Comparison of ENCODE assay signal across 14 cellular contexts in the genomic region with DNA sequence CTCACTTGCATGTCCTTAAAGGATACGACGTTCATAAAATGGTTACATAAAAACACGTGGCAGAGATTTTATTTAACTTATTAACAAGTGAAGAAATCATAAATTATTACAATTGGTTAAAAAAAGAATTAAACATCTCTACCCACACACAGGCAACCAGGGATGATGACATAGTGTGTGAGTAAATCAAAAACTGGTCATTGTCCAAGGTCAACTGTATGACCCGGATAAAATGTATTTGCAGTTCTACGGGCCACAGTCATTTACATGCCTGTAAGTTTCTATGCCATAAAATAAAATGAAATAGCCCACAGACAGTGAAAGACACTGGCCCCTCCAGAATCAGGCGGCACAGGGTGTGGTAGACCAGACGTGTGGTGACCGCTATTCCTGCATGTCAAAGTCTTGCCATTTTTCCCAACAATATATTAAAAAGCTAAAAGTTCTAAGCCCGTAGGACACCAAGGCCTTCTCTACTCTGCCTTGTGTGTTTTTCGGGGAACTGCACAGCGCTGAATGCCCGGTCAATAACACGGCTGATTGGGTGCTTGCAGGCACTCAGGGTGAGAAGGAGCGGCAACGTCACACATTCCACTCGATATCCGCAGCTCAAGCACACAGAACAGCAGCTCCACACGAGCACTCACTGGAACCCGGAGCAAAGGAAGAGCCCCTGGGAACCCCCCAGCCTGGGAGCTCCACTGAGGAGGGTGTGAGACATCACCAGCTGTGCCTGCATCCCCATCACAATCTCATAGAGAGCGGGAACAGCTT.
DNase-seq lines count a peak whose midpoint lies in the region; ATAC-seq and TF ChIP-seq lines count a peak whose summit lies in the region.
"Had no signal": no experiment of that assay in that cellular context is flagged by ENCODE, and none has a peak within 500 bp of the region (broad histone marks: within the 10 kb centered on the region; RNA-seq: fewer than 3 reads in every experiment).

No MANE protein-coding gene starts in this region.

- DNase-seq in RWPE2 (ENCODE audit: low spot score) (peak; percentile 22), retina (peak; percentile 50), left cardiac atrium (no peak), CD14-positive monocyte (ENCODE audit: low spot score) (no peak), esophagus squamous epithelium (lab: John Stamatoyannopoulos, UW) (no peak)
- no peak for DNase-seq in CD4-positive, alpha-beta memory T cell
- DNase-seq: 8988T, DMS53, GF-D8, GM23248, IMR-90 had no signal

- H3K9me3 Mint-ChIP-seq in CD4-positive, alpha-beta memory T cell = peaks cover 0 to 3% (median 0%) of the 10 kb centered on the region in 8 donors
- H3K9me3 Mint-ChIP-seq in CD14-positive monocyte = peaks cover 0 to 3% (median 0%) of the 10 kb centered on the region in 7 donors

- no peaks in the 10 kb centered on the region for H3K36me3 ChIP-seq in BLaER1
- no peaks in the 10 kb centered on the region for H3K36me3 ChIP-seq in RWPE2 (ENCODE audit: low read depth)
- H3K36me3 ChIP-seq in liver (ENCODE audit: control insufficient read depth in 4 of 4, insufficient read depth in 3 of 4, low read depth in 1 of 4, low read length in 3 of 4) = no peaks in the 10 kb centered on the region
- no peaks in the 10 kb centered on the region for H3K36me3 ChIP-seq in CD4-positive, alpha-beta memory T cell (ENCODE audit: insufficient read depth, low read length)
- H3K36me3 ChIP-seq in esophagus squamous epithelium = no peaks in the 10 kb centered on the region

- TF ChIP-seq CTCF in RWPE2 (IDR thresholded peaks at IDR 0.05; ENCODE audit: poor library complexity, severe bottlenecking) (no peak), liver (IDR thresholded peaks at IDR 0.05; ENCODE audit: low read depth, low read length, missing input control) (no peak), CD14-positive monocyte (IDR thresholded peaks at IDR 0.05) (no peak), esophagus squamous epithelium (IDR thresholded peaks at IDR 0.05) (no peak)

- H3K27me3 Mint-ChIP-seq in CD4-positive, alpha-beta memory T cell = peaks cover 5 to 6% of the 10 kb centered on the region in 2 donors
- peaks cover 0 to 5% (median 1%) of the 10 kb centered on the region in 3 donors for H3K27me3 Mint-ChIP-seq in CD14-positive monocyte (ENCODE audit: low read depth in 3 of 3)

- H3K9me3 ChIP-seq in BLaER1 (no peaks in the 10 kb centered on the region), RWPE2 (ENCODE audit: severe bottlenecking) (no peaks in the 10 kb centered on the region), liver (ENCODE audit: control insufficient read depth in 4 of 4, low read length in 3 of 4) (no peaks in the 10 kb centered on the region), esophagus squamous epithelium (no peaks in the 10 kb centered on the region)
- H3K9me3 ChIP-seq in CD4-positive, alpha-beta memory T cell (ENCODE audit: control insufficient read depth in 1 of 2, low read length in 2 of 2) = no peaks in the 10 kb centered on the region

- no peaks in the 10 kb centered on the region for H3K4me1 Mint-ChIP-seq in CD4-positive, alpha-beta memory T cell
- no peaks in the 10 kb centered on the region for H3K4me1 Mint-ChIP-seq in CD14-positive monocyte

- no peaks in the 10 kb centered on the region for H3K36me3 Mint-ChIP-seq in CD4-positive, alpha-beta memory T cell
- H3K36me3 Mint-ChIP-seq in CD14-positive monocyte = no peaks in the 10 kb centered on the region

- no peak overlapping the region for H3K4me3 Mint-ChIP-seq in CD4-positive, alpha-beta memory T cell
- no peak overlapping the region for H3K4me3 Mint-ChIP-seq in CD14-positive monocyte

- ATAC-seq in RWPE2 (ENCODE audit: low read depth) (no peak), left cardiac atrium (no peak)

- H3K4me1 ChIP-seq in BLaER1 (peaks cover 78% of the 10 kb centered on the region), RWPE2 (ENCODE audit: insufficient read depth, poor library complexity, severe bottlenecking) (no peaks in the 10 kb centered on the region), liver (ENCODE audit: control insufficient read depth in 4 of 4, insufficient read depth in 4 of 4, low read length in 3 of 4) (no peaks in the 10 kb centered on the region), esophagus squamous epithelium (no peaks in the 10 kb centered on the region)
- no peaks in the 10 kb centered on the region for H3K4me1 ChIP-seq in CD4-positive, alpha-beta memory T cell (ENCODE audit: insufficient read depth, low read length)

- WGBS in liver = 79% methylated on average over 20 of the region's 20 CpGs
- WGBS in esophagus squamous epithelium, 2 donors = 82 to 90% methylated on average over 18 to 20 of the region's 20 CpGs

- H3K4me3 ChIP-seq in BLaER1 (no peak overlapping the region), RWPE2 (ENCODE audit: severe bottlenecking) (no peak overlapping the region), liver (ENCODE audit: low read depth in 1 of 3, low read length in 3 of 3) (no peak overlapping the region), esophagus squamous epithelium (no peak overlapping the region)
- H3K4me3 ChIP-seq in CD4-positive, alpha-beta memory T cell (ENCODE audit: low read length in 2 of 2) = no peak overlapping the region
- H3K4me3 ChIP-seq: GM23248 had no signal

- no peak overlapping the region for H3K27ac Mint-ChIP-seq in CD4-positive, alpha-beta memory T cell
- H3K27ac Mint-ChIP-seq in CD14-positive monocyte = no peak overlapping the region

- POLR2A ChIA-PET in CD4-positive, alpha-beta memory T cell (lab: Charles Lee; ENCODE audit: partially characterized antibody) = no interaction called here

- H3K27ac ChIP-seq in BLaER1 (no peak overlapping the region), RWPE2 (ENCODE audit: poor library complexity, severe bottlenecking) (no peak overlapping the region), liver (ENCODE audit: low read depth in 1 of 2, low read length in 2 of 2) (no peak overlapping the region), esophagus squamous epithelium (no peak overlapping the region)
- no peak overlapping the region for H3K27ac ChIP-seq in CD4-positive, alpha-beta memory T cell (ENCODE audit: low read depth, low read length)
- H3K27ac ChIP-seq: GM23248, HL-60 had no signal

- peak overlapping the region; percentile 76 for H3K4me2 ChIP-seq in BLaER1

- no peak for TF ChIP-seq RAD21 in liver (IDR thresholded peaks at IDR 0.05)

- intact Hi-C loops in left cardiac atrium (cut with DNase I) (no loop called here), CD14-positive monocyte (cut with micrococcal nuclease) (no loop called here), esophagus squamous epithelium (cut with DNase I) (no loop called here)
- intact Hi-C loops in CD4-positive, alpha-beta memory T cell (cut with micrococcal nuclease) = no loop called here

- H4K20me1 ChIP-seq in BLaER1 = no peaks in the 10 kb centered on the region

- no peak overlapping the region for H3K9ac ChIP-seq in BLaER1
- H3K9ac ChIP-seq in liver (ENCODE audit: low read depth in 1 of 2, low read length in 2 of 2) = no peak overlapping the region
- H3K9ac ChIP-seq: GM23248 had no signal

- no peak for TF ChIP-seq POLR2A in esophagus squamous epithelium (IDR thresholded peaks at IDR 0.05)

- CTCF ChIA-PET in CD4-positive, alpha-beta memory T cell (lab: Charles Lee; ENCODE audit: partially characterized antibody) = no interaction called here

- no peaks in the 10 kb centered on the region for H3K27me3 ChIP-seq in BLaER1
- H3K27me3 ChIP-seq in RWPE2 (ENCODE audit: insufficient read depth, poor library complexity, severe bottlenecking) = no peaks in the 10 kb centered on the region
- no peaks in the 10 kb centered on the region for H3K27me3 ChIP-seq in liver (ENCODE audit: control insufficient read depth in 4 of 4, insufficient read depth in 4 of 4, low read length in 3 of 4)
- H3K27me3 ChIP-seq in CD4-positive, alpha-beta memory T cell (ENCODE audit: insufficient read depth, low read length) = peaks cover 3% of the 10 kb centered on the region
- peaks cover 0 to 20% (median 0%) of the 10 kb centered on the region in 4 donors for H3K27me3 ChIP-seq in esophagus squamous epithelium

TF ChIP-seq in liver, 16 proteins besides CTCF, POLR2A, EP300 and RAD21:
- TF ChIP-seq, protein P1, sequence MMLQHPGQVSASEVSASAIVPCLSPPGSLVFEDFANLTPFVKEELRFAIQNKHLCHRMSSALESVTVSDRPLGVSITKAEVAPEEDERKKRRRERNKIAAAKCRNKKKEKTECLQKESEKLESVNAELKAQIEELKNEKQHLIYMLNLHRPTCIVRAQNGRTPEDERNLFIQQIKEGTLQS (IDR thresholded peaks at IDR 0.05) = no peak
- TF ChIP-seq JUND (IDR thresholded peaks at IDR 0.05) (no peak), HNF4A (conservative IDR thresholded peaks at IDR 0.05) (peak; percentile 24 to 31), EGR1 (IDR thresholded peaks at IDR 0.05; ENCODE audit: low read depth in 2 of 2) (no peak), GABPA (IDR thresholded peaks at IDR 0.05 in 1 of 2, conservative IDR thresholded peaks at IDR 0.05 in 1 of 2) (no peak)

Comparison
In these comparisons a context has a peak if more than half of its experiments do, and no peak if none do; other contexts are left out.
1. DNase-seq: peak in RWPE2 (single experiment) and retina (single experiment); none in left cardiac atrium (single experiment), CD4-positive, alpha-beta memory T cell (0 of 5), CD14-positive monocyte (single experiment) and esophagus squamous epithelium (single experiment).